ENCODE assay signal across 19 cellular contexts in genomic region chr15:58369956-58370355, GRCh38.
DNase-seq lines count a peak whose midpoint lies in the region; ATAC-seq and TF ChIP-seq lines count a peak whose summit lies in the region.
"Had no signal": no experiment of that assay in that cellular context is flagged by ENCODE, and none has a peak within 500 bp of the region (broad histone marks: within the 10 kb centered on the region; RNA-seq: fewer than 3 reads in every experiment).

No MANE protein-coding gene starts in this region.

- H3K36me3 Mint-ChIP-seq in activated T-cell treated with anti-CD3 and anti-CD28 coated beads, Interleukin-2, amount 50 U/mL, for 72 hours (ENCODE audit: insufficient read depth in 2 of 2), result peaks cover 5 to 19% of the 10 kb centered on the region in 2 donors
- H3K36me3 Mint-ChIP-seq: CD8-positive, alpha-beta T cell had no signal

- H3K4me1 ChIP-seq in osteoblast (ENCODE audit: insufficient read depth, low read length), result peaks cover 12% of the 10 kb centered on the region

- H3K9me3 ChIP-seq in osteoblast (ENCODE audit: low read depth, low read length), result no peaks in the 10 kb centered on the region

- H3K9me3 Mint-ChIP-seq in activated T-cell treated with anti-CD3 and anti-CD28 coated beads, Interleukin-2, amount 50 U/mL, for 72 hours, result peaks cover 6 to 10% of the 10 kb centered on the region in 2 donors
- H3K9me3 Mint-ChIP-seq: CD8-positive, alpha-beta T cell had no signal

- H3K27ac ChIP-seq in brain microvascular endothelial cell (peak overlapping the region; percentile 24), osteoblast (ENCODE audit: low read depth, low read length) (no peak overlapping the region)
- H3K27ac ChIP-seq: PC-9, RWPE1, SK-N-MC had no signal

- H3K27ac Mint-ChIP-seq in activated T-cell treated with anti-CD3 and anti-CD28 coated beads, Interleukin-2, amount 50 U/mL, for 72 hours, result peak overlapping the region; percentile 12

- H4K20me1 ChIP-seq in osteoblast (ENCODE audit: insufficient read depth, low read length), result no peaks in the 10 kb centered on the region

- H3K36me3 ChIP-seq in brain microvascular endothelial cell (replicated peaks) (no peaks in the 10 kb centered on the region), osteoblast (ENCODE audit: insufficient read depth, low read length) (no peaks in the 10 kb centered on the region)

- no peak for DNase-seq in activated T-cell treated with anti-CD3 and anti-CD28 coated beads, Interleukin-2, amount 50 U/mL, for 72 hours
- DNase-seq in activated T-cell treated with anti-CD3 and anti-CD28 coated beads, Interleukin-2, amount 50 U/mL, for 48 hours, result no peak
- DNase-seq in brain microvascular endothelial cell (no peak), osteoblast (ENCODE audit: insufficient read length, low spot score, missing footprints) (no peak), RKO (ENCODE audit: low spot score) (no peak)
- DNase-seq: 8988T; AML-193; C1 segment of cervical spinal cord; CD8-positive, alpha-beta T cell; NCI-H1105 treated with DMSO at 0.1 percent for 48 hours; NCI-H1694; NCI-H446; NCI-H526 treated with DMSO at 0.1 percent for 48 hours; PC-9; SHP77 treated with DMSO at 0.1 percent for 48 hours had no signal

- peak overlapping the region; percentile 83 for H2AFZ ChIP-seq in osteoblast (ENCODE audit: low read length)
- H2AFZ ChIP-seq: PC-9 had no signal

- ATAC-seq in activated T-cell treated with anti-CD3 and anti-CD28 coated beads, Interleukin-2, amount 50 U/mL, for 72 hours (replicated peaks in 1 of 2), result no peak
- ATAC-seq in GM21717 (IDR thresholded peaks at IDR 0.05; ENCODE audit: unreplicated experiment) (no peak), SK-N-SH treated with all-trans-retinoic acid at 6 μM for 48 hours (no peak)

- TF ChIP-seq CTCF in brain microvascular endothelial cell (IDR thresholded peaks at IDR 0.05; ENCODE audit: low read depth, low read length, missing control alignments), result no peak
- TF ChIP-seq CTCF in osteoblast (IDR thresholded peaks at IDR 0.05; ENCODE audit: extremely low read depth, low read depth, low read length), result no peak

- in situ Hi-C loops in brain microvascular endothelial cell (cut with HindIII; ENCODE audit: low pct_ligation_motif_present, low sequenced_read_pairs), result no loop called here

- H3K79me2 ChIP-seq in osteoblast (ENCODE audit: insufficient read depth, low read length), result no peaks in the 10 kb centered on the region

- H3K4me2 ChIP-seq in osteoblast (ENCODE audit: insufficient read depth, low read length), result peak overlapping the region; percentile 71
- H3K4me2 ChIP-seq: PC-9 had no signal

- H3K4me3 ChIP-seq in brain microvascular endothelial cell (ENCODE audit: low read depth, low read length) (no peak overlapping the region), osteoblast (ENCODE audit: insufficient read depth, low read length) (peak overlapping the region; percentile 62)
- H3K4me3 ChIP-seq: PC-9, SK-N-MC had no signal

- H3K27me3 Mint-ChIP-seq in activated T-cell treated with anti-CD3 and anti-CD28 coated beads, Interleukin-2, amount 50 U/mL, for 72 hours (ENCODE audit: low read depth), result no peaks in the 10 kb centered on the region

- peak overlapping the region in 1 of 2 donors; percentile 71 for H3K4me3 Mint-ChIP-seq in activated T-cell treated with anti-CD3 and anti-CD28 coated beads, Interleukin-2, amount 50 U/mL, for 72 hours

- no peaks in the 10 kb centered on the region for H3K27me3 ChIP-seq in brain microvascular endothelial cell (replicated peaks)
- H3K27me3 ChIP-seq in osteoblast (ENCODE audit: insufficient read depth, low read length), result peaks cover under 1% of the 10 kb centered on the region

- peaks cover 12% of the 10 kb centered on the region for H3K4me1 Mint-ChIP-seq in activated T-cell treated with anti-CD3 and anti-CD28 coated beads, Interleukin-2, amount 50 U/mL, for 72 hours (ENCODE audit: low read depth)

TF ChIP-seq in SK-N-SH treated with all-trans-retinoic acid at 6 μM for 48 hours, 23 proteins besides CTCF, POLR2A, EP300 and RAD21:
- TF ChIP-seq ZNF70 (CRISPR knock-in tag; IDR thresholded peaks at IDR 0.05) (no peak), ARNTL (CRISPR knock-in tag; IDR thresholded peaks at IDR 0.05; ENCODE audit: borderline replicate concordance, low read depth) (no peak), OSR1 (CRISPR knock-in tag; IDR thresholded peaks at IDR 0.05) (no peak), SNAI2 (CRISPR knock-in tag; IDR thresholded peaks at IDR 0.05) (no peak), TOX (CRISPR knock-in tag; IDR thresholded peaks at IDR 0.05; ENCODE audit: borderline replicate concordance) (no peak), CREB5 (CRISPR knock-in tag; IDR thresholded peaks at IDR 0.05; ENCODE audit: low read depth) (no peak), ZNF565 (CRISPR knock-in tag; conservative IDR thresholded peaks at IDR 0.05; ENCODE audit: low read depth) (no peak), ISL1 (CRISPR knock-in tag; IDR thresholded peaks at IDR 0.05) (no peak), ZC3H10 (CRISPR knock-in tag; IDR thresholded peaks at IDR 0.05) (no peak)
